In genomic region chr12:66092559-66093269, GRCh38 we compare ENCODE assay signal across 10 cellular contexts. TPM values are rescaled to one million over a fixed set of nuclear protein-coding genes. Genes with fewer than 3 reads are reported as not detected.
A peak's percentile ranks its signal among the peaks of the same experiment; 100 is the strongest.
DNase-seq lines count a peak whose midpoint lies in the region; ATAC-seq and TF ChIP-seq lines count a peak whose summit lies in the region.
"Had no signal": no experiment of that assay in that cellular context is flagged by ENCODE, and none has a peak within 500 bp of the region (broad histone marks: within the 10 kb centered on the region; RNA-seq: fewer than 3 reads in every experiment).

No MANE protein-coding gene starts in this region.

- BruUV-seq in A673 (replicated peaks; lab: Mats Ljungman, UMichigan), result TSS peak; percentile 99

- POLR2A ChIA-PET in A673 (lab: Charles Lee; ENCODE audit: low non-redundant PET), result no interaction called here

- H3K4me2 ChIP-seq in MM.1S (ENCODE audit: low read depth, low read length), result no peak overlapping the region

- DNase-seq in A673 (ENCODE audit: low spot score) (peak; percentile 93), MM.1S (no peak), fibroblast of peridontal ligament (ENCODE audit: extremely low read depth) (peak; percentile 64), NCI-H446 treated with DMSO at 0.1 percent for 48 hours (lab: John Stamatoyannopoulos, UW) (no peak), NCI-H526 treated with DMSO at 0.1 percent for 48 hours (lab: John Stamatoyannopoulos, UW) (no peak), T1000 (lab: John Stamatoyannopoulos, UW) (no peak)
- DNase-seq: CD4-positive, CD25-positive, alpha-beta regulatory T cell; SJCRH30 had no signal

- H3F3A ChIP-seq in MM.1S (ENCODE audit: insufficient read depth, low read length), result no peaks in the 10 kb centered on the region

- no peak for TF ChIP-seq CTCF in A673 (conservative IDR thresholded peaks at IDR 0.05; ENCODE audit: low read depth, low read length)
- TF ChIP-seq CTCF in MM.1S (IDR thresholded peaks at IDR 0.05; ENCODE audit: low read length), result no peak

- ATAC-seq in GM21390 (IDR thresholded peaks at IDR 0.05; ENCODE audit: unreplicated experiment) (peak; percentile 54), HG03457 (IDR thresholded peaks at IDR 0.05; ENCODE audit: unreplicated experiment) (no peak)

- no peaks in the 10 kb centered on the region for H4K20me1 ChIP-seq in MM.1S (ENCODE audit: insufficient read depth, low read length)

- intact Hi-C loops in A673 (cut with micrococcal nuclease; ENCODE audit: unreplicated experiment), result no loop called here

- H3K9me2 ChIP-seq in MM.1S (replicated peaks; ENCODE audit: insufficient read depth, low read length), result no peaks in the 10 kb centered on the region

- no peaks in the 10 kb centered on the region for H3K9me3 ChIP-seq in A673 (ENCODE audit: low read depth, low read length, poor library complexity, severe bottlenecking)
- H3K9me3 ChIP-seq in MM.1S (replicated peaks; ENCODE audit: insufficient read depth, low read length), result no peaks in the 10 kb centered on the region
- H3K9me3 ChIP-seq: SJCRH30 had no signal

- no peak overlapping the region for H3K9ac ChIP-seq in MM.1S (ENCODE audit: low read length)

- H2AFZ ChIP-seq in MM.1S (ENCODE audit: low read length), result 0 out of 2 replicates have a peak overlapping the region, but pooled peaks have one; percentile 2

- H3K4me3 ChIP-seq in A673 (ENCODE audit: low read depth, low read length, poor library complexity, severe bottlenecking), result no peak overlapping the region
- no peak overlapping the region for H3K4me3 ChIP-seq in MM.1S (ENCODE audit: low read length)
- H3K4me3 ChIP-seq: SJCRH30 had no signal

- no peaks in the 10 kb centered on the region for H3K27me3 ChIP-seq in A673 (replicated peaks; ENCODE audit: insufficient read depth, low read depth, low read length, poor library complexity)
- H3K27me3 ChIP-seq in MM.1S (replicated peaks; ENCODE audit: insufficient read depth, low read length), result no peaks in the 10 kb centered on the region
- H3K27me3 ChIP-seq: SJCRH30 had no signal

- H3K36me3 ChIP-seq in A673 (ENCODE audit: insufficient read depth, low read length, poor library complexity, severe bottlenecking) (no peaks in the 10 kb centered on the region), MM.1S (replicated peaks; ENCODE audit: insufficient read depth, low read length) (no peaks in the 10 kb centered on the region)
- H3K36me3 ChIP-seq: SJCRH30 had no signal

- CTCF ChIA-PET in A673 (lab: Charles Lee), result no interaction called here

- H3K4me1 ChIP-seq in A673 (ENCODE audit: insufficient read depth, low read length, poor library complexity, severe bottlenecking) (peaks cover 26% of the 10 kb centered on the region), MM.1S (ENCODE audit: low read length) (no peaks in the 10 kb centered on the region)
- H3K4me1 ChIP-seq: SJCRH30 had no signal

- no peaks in the 10 kb centered on the region for H3K79me2 ChIP-seq in MM.1S (ENCODE audit: low read length)

- H3K27ac ChIP-seq in A673 (ENCODE audit: low read depth, low read length, poor library complexity, severe bottlenecking) (peak overlapping the region; percentile 72), MM.1S (ENCODE audit: low read length) (no peak overlapping the region)
- H3K27ac ChIP-seq: SJCRH30 had no signal

RNA-seq across cellular contexts. Expression of gene LLPH, which starts 37.8 kb away (rescaled TPM):
- 49.5 and 51.3 TPM in 2 replicates for total RNA-seq in A673 (2021)

Comparison
In these comparisons a context has a peak if more than half of its experiments do, and no peak if none do; other contexts are left out.
1. DNase-seq: peak in A673 (single experiment) and fibroblast of peridontal ligament (single experiment); none in MM.1S (single experiment), NCI-H446 treated with DMSO at 0.1 percent for 48 hours (single experiment), NCI-H526 treated with DMSO at 0.1 percent for 48 hours (single experiment) and T1000 (single experiment).